Comparison of ENCODE assay signal across 1 cellular context in genomic region chr17:72615627-72615991, GRCh38.
A peak's percentile ranks its signal among the peaks of the same experiment; 100 is the strongest.
TF ChIP-seq lines count a peak whose summit lies in the region.

No MANE protein-coding gene starts in this region.

TF ChIP-seq in A549, 52 proteins besides CTCF, POLR2A, EP300 and RAD21 (continued from another document):
- peak; percentile 48 for TF ChIP-seq MAX (IDR thresholded peaks at IDR 0.05)
- no peak for TF ChIP-seq HMGXB4 (CRISPR knock-in tag; IDR thresholded peaks at IDR 0.05; ENCODE audit: borderline replicate concordance)
- TF ChIP-seq TP53 (CRISPR knock-in tag; IDR thresholded peaks at IDR 0.05): no peak
- TF ChIP-seq RCOR1 (IDR thresholded peaks at IDR 0.05; ENCODE audit: low read depth, low read length): peak; percentile 91; the same call in 1 of the 2 replicates
- TF ChIP-seq FOSB (CRISPR knock-in tag; IDR thresholded peaks at IDR 0.05): peak; percentile 48; the same call in 1 of the 2 replicates
- TF ChIP-seq TFCP2L1 (CRISPR knock-in tag; IDR thresholded peaks at IDR 0.05): no peak
- TF ChIP-seq JUN (IDR thresholded peaks at IDR 0.05): peak in 1 of 2 experiments; percentile 9; a peak in 1 of 5 replicates
- TF ChIP-seq HDAC2 (IDR thresholded peaks at IDR 0.05): peak; percentile 89; the same call in 1 of the 2 replicates
- no peak for TF ChIP-seq ZC3H11A (IDR thresholded peaks at IDR 0.05)
- no peak for TF ChIP-seq RFX5 (IDR thresholded peaks at IDR 0.05)
- no peak for TF ChIP-seq POLR2AphosphoS2 (conservative IDR thresholded peaks at IDR 0.05; ENCODE audit: low read length)
- TF ChIP-seq RNF2 (IDR thresholded peaks at IDR 0.05; ENCODE audit: borderline replicate concordance, low read depth): no peak
- TF ChIP-seq ZNF302 (CRISPR knock-in tag; IDR thresholded peaks at IDR 0.05): peak; percentile 36; the same call in 1 of the 2 replicates
- no peak for TF ChIP-seq CHD2 (IDR thresholded peaks at IDR 0.05; ENCODE audit: low read length, partially characterized antibody)
- peak; percentile 92; the same call in 1 of the 2 replicates for TF ChIP-seq CHD4 (IDR thresholded peaks at IDR 0.05; ENCODE audit: borderline replicate concordance)
- peak; percentile 95 for TF ChIP-seq KDM1A (IDR thresholded peaks at IDR 0.05; ENCODE audit: low read depth)
- TF ChIP-seq KDM5A (IDR thresholded peaks at IDR 0.05): no peak
- no peak for TF ChIP-seq PBX3 (IDR thresholded peaks at IDR 0.05)
- no peak for TF ChIP-seq BHLHE40 (IDR thresholded peaks at IDR 0.05; ENCODE audit: low read depth, low read length)
- no peak for TF ChIP-seq RARB (CRISPR knock-in tag; IDR thresholded peaks at IDR 0.05)
- TF ChIP-seq GATA3 (IDR thresholded peaks at IDR 0.05; ENCODE audit: borderline replicate concordance): no peak
- no peak for TF ChIP-seq NR3C1 (IDR thresholded peaks at IDR 0.05)
TF ChIP-seq in A549: peak in this region for 9.
